Comparison of ENCODE assay signal across 14 cellular contexts in genomic region chr2:21165350-21165749, GRCh38. TPM values are rescaled to one million over a fixed set of nuclear protein-coding genes. Genes with fewer than 3 reads are reported as not detected.
DNase-seq lines count a peak whose midpoint lies in the region; ATAC-seq, FAIRE-seq and TF ChIP-seq lines count a peak whose summit lies in the region.
"Had no signal": no experiment of that assay in that cellular context is flagged by ENCODE, and none has a peak within 500 bp of the region (broad histone marks: within the 10 kb centered on the region; RNA-seq: fewer than 3 reads in every experiment).

No MANE protein-coding gene starts in this region.

- H3K36me3 ChIP-seq in Loucy (ENCODE audit: insufficient read depth, low read length) (no peaks in the 10 kb centered on the region), bronchial epithelial cell (ENCODE audit: control insufficient read depth, insufficient read depth, low read length) (no peaks in the 10 kb centered on the region), lower lobe of right lung (no peaks in the 10 kb centered on the region), WERI-Rb-1 (no peaks in the 10 kb centered on the region)
- H3K36me3 ChIP-seq: Peyer's patch had no signal

- H3K4me3 ChIP-seq in Loucy (ENCODE audit: low read length, poor library complexity, severe bottlenecking) (no peak overlapping the region), bronchial epithelial cell (ENCODE audit: low read depth, low read length) (no peak overlapping the region), lower lobe of right lung (no peak overlapping the region), WERI-Rb-1 (ENCODE audit: low read depth, low read length) (no peak overlapping the region)
- H3K4me3 ChIP-seq: Peyer's patch had no signal

- H3K4me1 Mint-ChIP-seq in T-helper 2 cell treated with Interferon-gamma antibody and Interleukin-4, amounts not matched to agents 5 μg/mL and 100 μg/mL, for 36 hours (ENCODE audit: low read depth): no peaks in the 10 kb centered on the region
- H3K4me1 Mint-ChIP-seq: naive thymus-derived CD8-positive, alpha-beta T cell had no signal

- no peaks in the 10 kb centered on the region for H4K20me1 ChIP-seq in Loucy (ENCODE audit: insufficient read depth, low read length, poor library complexity, severe bottlenecking)

- H3K27ac Mint-ChIP-seq in activated naive CD4-positive, alpha-beta T cell treated with anti-CD3 and anti-CD28 coated beads, Interleukin-2, amount 50 U/mL, for 72 hours: no peak overlapping the region
- H3K27ac Mint-ChIP-seq in T-helper 2 cell treated with Interferon-gamma antibody and Interleukin-4, amounts not matched to agents 5 μg/mL and 100 μg/mL, for 36 hours: no peak overlapping the region
- H3K27ac Mint-ChIP-seq: naive thymus-derived CD8-positive, alpha-beta T cell had no signal

- TF ChIP-seq CTCF in Loucy (conservative IDR thresholded peaks at IDR 0.05; ENCODE audit: low read length) (peak; percentile 29), bronchial epithelial cell (IDR thresholded peaks at IDR 0.05; ENCODE audit: insufficient read depth, low read length, severe bottlenecking) (peak; percentile 10), lower lobe of right lung (IDR thresholded peaks at IDR 0.05) (peak; percentile 18), WERI-Rb-1 (IDR thresholded peaks at IDR 0.05; ENCODE audit: low read depth, low read length) (no peak)

- H3K4me3 Mint-ChIP-seq in T-helper 2 cell treated with Interferon-gamma antibody and Interleukin-4, amounts not matched to agents 5 μg/mL and 100 μg/mL, for 36 hours: no peak overlapping the region
- H3K4me3 Mint-ChIP-seq: naive thymus-derived CD8-positive, alpha-beta T cell had no signal

- intact Hi-C loops in lower lobe of right lung (cut with DNase I): no loop called here

- H3K79me2 ChIP-seq in Loucy (ENCODE audit: insufficient read depth, low read length): no peaks in the 10 kb centered on the region

- H2AFZ ChIP-seq in Loucy (ENCODE audit: low read length): no peak overlapping the region

- H3F3A ChIP-seq in Loucy (ENCODE audit: low read depth): no peaks in the 10 kb centered on the region

- H3K9me3 Mint-ChIP-seq in activated naive CD4-positive, alpha-beta T cell treated with anti-CD3 and anti-CD28 coated beads, Interleukin-2, amount 50 U/mL, for 72 hours: peaks cover 5 to 11% of the 10 kb centered on the region in 2 donors
- no peaks in the 10 kb centered on the region for H3K9me3 Mint-ChIP-seq in T-helper 2 cell treated with Interferon-gamma antibody and Interleukin-4, amounts not matched to agents 5 μg/mL and 100 μg/mL, for 36 hours

- H3K27me3 ChIP-seq in Loucy (ENCODE audit: insufficient read depth, low read length, poor library complexity, severe bottlenecking) (no peaks in the 10 kb centered on the region), bronchial epithelial cell (ENCODE audit: control insufficient read depth, insufficient read depth, low read length) (no peaks in the 10 kb centered on the region), lower lobe of right lung (ENCODE audit: low read depth) (no peaks in the 10 kb centered on the region), WERI-Rb-1 (ENCODE audit: insufficient read depth, low read depth, severe bottlenecking) (peaks cover 16% of the 10 kb centered on the region)
- H3K27me3 ChIP-seq: Peyer's patch had no signal

- H3K4me1 ChIP-seq in Loucy (ENCODE audit: insufficient read depth, low read length, poor library complexity, severe bottlenecking) (no peaks in the 10 kb centered on the region), lower lobe of right lung (no peaks in the 10 kb centered on the region)
- H3K4me1 ChIP-seq: Peyer's patch had no signal

- no peaks in the 10 kb centered on the region for H3K36me3 Mint-ChIP-seq in activated naive CD4-positive, alpha-beta T cell treated with anti-CD3 and anti-CD28 coated beads, Interleukin-2, amount 50 U/mL, for 72 hours
- no peaks in the 10 kb centered on the region for H3K36me3 Mint-ChIP-seq in T-helper 2 cell treated with Interferon-gamma antibody and Interleukin-4, amounts not matched to agents 5 μg/mL and 100 μg/mL, for 36 hours (ENCODE audit: low read depth)
- H3K36me3 Mint-ChIP-seq: naive thymus-derived CD8-positive, alpha-beta T cell had no signal

- H3K27ac ChIP-seq in lower lobe of right lung (no peak overlapping the region), WERI-Rb-1 (no peak overlapping the region)
- H3K27ac ChIP-seq: Peyer's patch had no signal

- no peak for ATAC-seq in lower lobe of right lung
- no peak for ATAC-seq in activated naive CD4-positive, alpha-beta T cell treated with anti-CD3 and anti-CD28 coated beads, Interleukin-2, amount 50 U/mL, for 72 hours
- ATAC-seq: left ventricle myocardium superior; naive thymus-derived CD8-positive, alpha-beta T cell had no signal

- H3K9ac ChIP-seq in Loucy (ENCODE audit: low read depth, low read length, poor library complexity, severe bottlenecking): no peak overlapping the region

- FAIRE-seq in bronchial epithelial cell (lab: Jason Lieb, UNC): no peak
- FAIRE-seq: H1 had no signal

- no peak overlapping the region for H3K4me2 ChIP-seq in Loucy (ENCODE audit: low read depth, low read length, poor library complexity, severe bottlenecking)

- H3K9me2 ChIP-seq in Loucy (replicated peaks; ENCODE audit: low read depth, low read length): no peaks in the 10 kb centered on the region

- H3K9me3 ChIP-seq in Loucy (ENCODE audit: insufficient read depth, low read depth, low read length): no peaks in the 10 kb centered on the region
- no peaks in the 10 kb centered on the region for H3K9me3 ChIP-seq in lower lobe of right lung
- no peaks in the 10 kb centered on the region for H3K9me3 ChIP-seq in WERI-Rb-1 (ENCODE audit: severe bottlenecking)
- H3K9me3 ChIP-seq: Peyer's patch had no signal

- DNase-seq in DMS114 treated with DMSO at 0.1 percent for 48 hours (lab: John Stamatoyannopoulos, UW; ENCODE audit: unreplicated experiment) (peak; percentile 1), bronchial epithelial cell (ENCODE audit: low read depth) (peak; percentile 5), lower lobe of right lung (no peak), WERI-Rb-1 (no peak), C1 segment of cervical spinal cord (lab: John Stamatoyannopoulos, UW) (no peak)
- DNase-seq in activated naive CD4-positive, alpha-beta T cell treated with anti-CD3 and anti-CD28 coated beads, Interleukin-2, amount 50 U/mL, for 72 hours (ENCODE audit: low spot score in 2 of 2): no peak
- no peak for DNase-seq in T-helper 2 cell treated with Interferon-gamma antibody and Interleukin-4, amounts not matched to agents 5 μg/mL and 100 μg/mL, for 36 hours (ENCODE audit: low spot score)
- DNase-seq: central memory CD4-positive, alpha-beta T cell; hippocampal formation; left ventricle myocardium superior; naive thymus-derived CD8-positive, alpha-beta T cell; Peyer's patch had no signal

- no peaks in the 10 kb centered on the region for H3K27me3 Mint-ChIP-seq in T-helper 2 cell treated with Interferon-gamma antibody and Interleukin-4, amounts not matched to agents 5 μg/mL and 100 μg/mL, for 36 hours (ENCODE audit: low read depth)
- H3K27me3 Mint-ChIP-seq: naive thymus-derived CD8-positive, alpha-beta T cell had no signal

RNA-seq across cellular contexts. Expression of gene TDRD15, which starts 41.6 kb away (rescaled TPM):
- total RNA-seq in bronchial epithelial cell: not detected in 2 replicates
- total RNA-seq in lower lobe of right lung: not detected
- not detected for total RNA-seq in activated naive CD4-positive, alpha-beta T cell treated with anti-CD3 and anti-CD28 coated beads, Interleukin-2, amount 50 U/mL, for 72 hours
- total RNA-seq: H1; left ventricle myocardium superior; naive thymus-derived CD8-positive, alpha-beta T cell had no signal

Comparison
In these comparisons a context has a peak if more than half of its experiments do, and no peak if none do; other contexts are left out.
1. DNase-seq: peak in DMS114 treated with DMSO at 0.1 percent for 48 hours (single experiment) and bronchial epithelial cell (single experiment); none in lower lobe of right lung (single experiment), activated naive CD4-positive, alpha-beta T cell treated with anti-CD3 and anti-CD28 coated beads, Interleukin-2, amount 50 U/mL, for 72 hours (0 of 2), WERI-Rb-1 (single experiment), C1 segment of cervical spinal cord (0 of 14) and T-helper 2 cell treated with Interferon-gamma antibody and Interleukin-4, amounts not matched to agents 5 μg/mL and 100 μg/mL, for 36 hours (single experiment).